Comparison of ENCODE assay signal across 8 cellular contexts in genomic region chr5:142356318-142356715, GRCh38. TPM values are rescaled to one million over a fixed set of nuclear protein-coding genes. Genes with fewer than 3 reads are reported as not detected.
DNase-seq lines count a peak whose midpoint lies in the region; ATAC-seq and TF ChIP-seq lines count a peak whose summit lies in the region.

No MANE protein-coding gene starts in this region.

- POLR2A ChIA-PET in HEK293 (lab: Yijun Ruan, JAX): interaction anchor here (0.6 to 1.5 kb wide), 4 partner anchors 16 to 190 kb away, joined by 3 to 11 read pairs (median 6); partner anchors contain the start of gene SPRY4

- no peaks in the 10 kb centered on the region for H3K36me3 ChIP-seq in HEK293 (ENCODE audit: control insufficient read depth in 2 of 2, insufficient read depth in 1 of 2, low read length in 2 of 2)

- peaks cover 0 to 4% of the 10 kb centered on the region in 2 donors for H3K27me3 Mint-ChIP-seq in stimulated activated naive B cell treated with anti-CD40 and anti-IgM and Interleukin-4, amounts not matched to agents 10 μg/mL and 1 μg/mL and 100 μg/mL, for 72 hours

- no peak for TF ChIP-seq CTCF in HEK293 (tag by site-specific recombination; IDR thresholded peaks at IDR 0.05)

- ATAC-seq in activated naive CD4-positive, alpha-beta T cell treated with anti-CD3 and anti-CD28 coated beads, Interleukin-2, amount 50 U/mL, for 72 hours: no peak
- ATAC-seq in stimulated activated naive B cell treated with anti-CD40 and anti-IgM and Interleukin-4, amounts not matched to agents 10 μg/mL and 1 μg/mL and 100 μg/mL, for 72 hours (replicated peaks): no peak
- ATAC-seq in GM19351 (IDR thresholded peaks at IDR 0.05; ENCODE audit: unreplicated experiment) (no peak), GM21526 (IDR thresholded peaks at IDR 0.05; ENCODE audit: low FRiP score, unreplicated experiment) (no peak), HG02938 (IDR thresholded peaks at IDR 0.05; ENCODE audit: unreplicated experiment) (no peak)

- peak overlapping the region; percentile 63 for H3K4me3 ChIP-seq in HEK293 (ENCODE audit: low read depth, low read length)

- peak overlapping the region; percentile 63 to 88 for H3K4me3 Mint-ChIP-seq in stimulated activated naive B cell treated with anti-CD40 and anti-IgM and Interleukin-4, amounts not matched to agents 10 μg/mL and 1 μg/mL and 100 μg/mL, for 72 hours

- CTCF ChIA-PET in HEK293 (lab: Yijun Ruan, JAX): interaction anchor here (0.6 kb wide), 1 partner anchor 110 kb away, joined by 3 read pairs; no protein-coding TSS in a partner anchor

- H3K9me3 Mint-ChIP-seq in activated naive CD4-positive, alpha-beta T cell treated with anti-CD3 and anti-CD28 coated beads, Interleukin-2, amount 50 U/mL, for 72 hours: no peaks in the 10 kb centered on the region
- H3K9me3 Mint-ChIP-seq in stimulated activated naive B cell treated with anti-CD40 and anti-IgM and Interleukin-4, amounts not matched to agents 10 μg/mL and 1 μg/mL and 100 μg/mL, for 72 hours: no peaks in the 10 kb centered on the region

- no peaks in the 10 kb centered on the region for H3K36me3 Mint-ChIP-seq in activated naive CD4-positive, alpha-beta T cell treated with anti-CD3 and anti-CD28 coated beads, Interleukin-2, amount 50 U/mL, for 72 hours
- H3K36me3 Mint-ChIP-seq in stimulated activated naive B cell treated with anti-CD40 and anti-IgM and Interleukin-4, amounts not matched to agents 10 μg/mL and 1 μg/mL and 100 μg/mL, for 72 hours: no peaks in the 10 kb centered on the region

- peaks cover 24 to 43% of the 10 kb centered on the region in 2 donors for H3K4me1 Mint-ChIP-seq in stimulated activated naive B cell treated with anti-CD40 and anti-IgM and Interleukin-4, amounts not matched to agents 10 μg/mL and 1 μg/mL and 100 μg/mL, for 72 hours

- peak overlapping the region; percentile 82 to 86 for H3K27ac Mint-ChIP-seq in activated naive CD4-positive, alpha-beta T cell treated with anti-CD3 and anti-CD28 coated beads, Interleukin-2, amount 50 U/mL, for 72 hours
- peak overlapping the region; percentile 88 for H3K27ac Mint-ChIP-seq in stimulated activated naive B cell treated with anti-CD40 and anti-IgM and Interleukin-4, amounts not matched to agents 10 μg/mL and 1 μg/mL and 100 μg/mL, for 72 hours

- H3K9me3 ChIP-seq in HEK293 (ENCODE audit: control insufficient read depth, insufficient read depth, low read depth, low read length): no peaks in the 10 kb centered on the region

- H3K4me1 ChIP-seq in HEK293 (ENCODE audit: control insufficient read depth, insufficient read depth, low read length): peaks cover 9% of the 10 kb centered on the region

- no peak for DNase-seq in activated naive CD4-positive, alpha-beta T cell treated with anti-CD3 and anti-CD28 coated beads, Interleukin-2, amount 50 U/mL, for 72 hours (ENCODE audit: low spot score in 2 of 2)
- DNase-seq in hepatic stellate cell (ENCODE audit: low spot score): peak; percentile 55
- DNase-seq in stimulated activated naive B cell treated with anti-CD40 and anti-IgM and Interleukin-4, amounts not matched to agents 10 μg/mL and 1 μg/mL and 100 μg/mL, for 72 hours: no peak
- no peak for DNase-seq in activated effector memory CD4-positive, alpha-beta T cell treated with anti-CD3 and anti-CD28 coated beads, Interleukin-2, amount 50 U/mL, for 16 hours

- H3K27ac ChIP-seq in HEK293 (ENCODE audit: extremely low read depth, low read depth, low read length): peak overlapping the region; percentile 94

TF ChIP-seq in HEK293, 187 proteins besides CTCF, POLR2A, EP300 and RAD21 (continues in another document):
- no peak for TF ChIP-seq ZNF175 (tag by site-specific recombination; IDR thresholded peaks at IDR 0.05)
- TF ChIP-seq ZNF664 (tag by site-specific recombination; IDR thresholded peaks at IDR 0.05): no peak
- no peak for TF ChIP-seq ZNF558 (tag by site-specific recombination; IDR thresholded peaks at IDR 0.05)
- 0 out of 2 replicates have a peak, but pooled peaks have one; percentile 48 for TF ChIP-seq ZNF24 (tag by site-specific recombination; IDR thresholded peaks at IDR 0.05)
- TF ChIP-seq SETDB1 (IDR thresholded peaks at IDR 0.05; ENCODE audit: insufficient read length, low read length): peak; percentile 87
- no peak for TF ChIP-seq SP2 (tag by site-specific recombination; IDR thresholded peaks at IDR 0.05)
- no peak for TF ChIP-seq ZNF121 (tag by site-specific recombination; IDR thresholded peaks at IDR 0.05)
- no peak for TF ChIP-seq ZNF449 (tag by site-specific recombination; IDR thresholded peaks at IDR 0.05)
- no peak for TF ChIP-seq SALL2 (tag by site-specific recombination; IDR thresholded peaks at IDR 0.05; ENCODE audit: borderline replicate concordance)
- no peak for TF ChIP-seq ZBTB21 (tag by site-specific recombination; IDR thresholded peaks at IDR 0.05)
- TF ChIP-seq ZBTB49 (tag by site-specific recombination; IDR thresholded peaks at IDR 0.05; ENCODE audit: low read depth): no peak
- TF ChIP-seq ZIC2 (tag by site-specific recombination; IDR thresholded peaks at IDR 0.05): peak; percentile 19; the same call in 1 of the 2 replicates
- TF ChIP-seq ZNF660 (tag by site-specific recombination; IDR thresholded peaks at IDR 0.05): no peak
- TF ChIP-seq ZNF544 (tag by site-specific recombination; IDR thresholded peaks at IDR 0.05): no peak
- peak; percentile 73 for TF ChIP-seq ZNF335 (tag by site-specific recombination; conservative IDR thresholded peaks at IDR 0.05)
- TF ChIP-seq GLI2 (tag by site-specific recombination; IDR thresholded peaks at IDR 0.05; ENCODE audit: borderline replicate concordance, low read depth): no peak
- no peak for TF ChIP-seq ELK4 (IDR thresholded peaks at IDR 0.05; ENCODE audit: borderline replicate concordance, low read depth, low read length)
- peak; percentile 38; the same call in 1 of the 2 replicates for TF ChIP-seq BCL11A (tag by site-specific recombination; IDR thresholded peaks at IDR 0.05; ENCODE audit: low read depth)
- TF ChIP-seq ZNF398 (tag by site-specific recombination; IDR thresholded peaks at IDR 0.05): no peak
- no peak for TF ChIP-seq BCL11B (tag by site-specific recombination; IDR thresholded peaks at IDR 0.05; ENCODE audit: low read depth)

RNA-seq across cellular contexts. Expression of gene SPRY4, which starts 31.5 kb away (rescaled TPM):
- total RNA-seq in activated naive CD4-positive, alpha-beta T cell treated with anti-CD3 and anti-CD28 coated beads, Interleukin-2, amount 50 U/mL, for 72 hours: under 1 TPM; 0.16 to 0.51 TPM
